ENCODE assay signal across 8 cellular contexts in genomic region chr19:45973564-45974338, GRCh38. TPM values are rescaled to one million over a fixed set of nuclear protein-coding genes. Genes with fewer than 3 reads are reported as not detected.
DNase-seq lines count a peak whose midpoint lies in the region; ATAC-seq and TF ChIP-seq lines count a peak whose summit lies in the region.

TSS of gene NOVA2 (minus strand) at chr19:45973865. CDS start at chr19:45973351, 514 bp downstream.

- WGBS in adrenal gland, 4 donors: 4 to 17% (median 9%) methylated on average over 5 to 55 of the region's 56 CpGs

- H3K36me3 Mint-ChIP-seq in activated CD4-positive, alpha-beta T cell treated with anti-CD3 and anti-CD28 coated beads, Interleukin-2, amount 10 ng/mL, durations not matched to agents 7 days and 5 days (ENCODE audit: low read depth): no peaks in the 10 kb centered on the region
- H3K36me3 Mint-ChIP-seq in progenitor cell of endocrine pancreas (ENCODE audit: insufficient read depth): no peaks in the 10 kb centered on the region

- no peak within 1 kb of the TSS for H3K27ac Mint-ChIP-seq in activated CD4-positive, alpha-beta T cell treated with anti-CD3 and anti-CD28 coated beads, Interleukin-2, amount 10 ng/mL, durations not matched to agents 7 days and 5 days
- H3K27ac Mint-ChIP-seq in progenitor cell of endocrine pancreas: peak within 1 kb of the TSS; percentile 65

- TF ChIP-seq CTCF in adrenal gland (IDR thresholded peaks at IDR 0.05): no peak
- TF ChIP-seq CTCF in progenitor cell of endocrine pancreas (IDR thresholded peaks at IDR 0.05; ENCODE audit: unreplicated experiment): no peak

- H3K4me3 ChIP-seq in adrenal gland: peak within 1 kb of the TSS in 1 of 4 donors; percentile 51

- peaks cover 22% of the 10 kb centered on the region for H3K27me3 ChIP-seq in adrenal gland

- intact Hi-C loops in adrenal gland (cut with DNase I): no loop called here
- intact Hi-C loops in left cardiac atrium (cut with DNase I): no loop called here

- H3K9me3 ChIP-seq in adrenal gland (replicated peaks in 1 of 3): no peaks in the 10 kb centered on the region

- no peaks in the 10 kb centered on the region for H3K9me3 Mint-ChIP-seq in activated CD4-positive, alpha-beta T cell treated with anti-CD3 and anti-CD28 coated beads, Interleukin-2, amount 10 ng/mL, durations not matched to agents 7 days and 5 days
- H3K9me3 Mint-ChIP-seq in progenitor cell of endocrine pancreas (ENCODE audit: low read depth): no peaks in the 10 kb centered on the region

- POLR2A ChIA-PET in activated CD4-positive, alpha-beta T cell treated with anti-CD3 and anti-CD28 coated beads, Interleukin-2, amount 10 ng/mL, durations not matched to agents 7 days and 5 days (lab: Charles Lee): no interaction called here

- no peak for TF ChIP-seq POLR2A in adrenal gland (IDR thresholded peaks at IDR 0.05)

- peaks cover 14% of the 10 kb centered on the region for H3K4me1 Mint-ChIP-seq in activated CD4-positive, alpha-beta T cell treated with anti-CD3 and anti-CD28 coated beads, Interleukin-2, amount 10 ng/mL, durations not matched to agents 7 days and 5 days
- H3K4me1 Mint-ChIP-seq in progenitor cell of endocrine pancreas (ENCODE audit: low read depth): peaks cover 3% of the 10 kb centered on the region

- peak; percentile 87 to 88 for ATAC-seq in left cardiac atrium
- no peak for ATAC-seq in HG03095 (IDR thresholded peaks at IDR 0.05; ENCODE audit: unreplicated experiment)

- H3K27me3 Mint-ChIP-seq in activated CD4-positive, alpha-beta T cell treated with anti-CD3 and anti-CD28 coated beads, Interleukin-2, amount 10 ng/mL, durations not matched to agents 7 days and 5 days: peaks cover 47% of the 10 kb centered on the region
- H3K27me3 Mint-ChIP-seq in progenitor cell of endocrine pancreas: peaks cover 80% of the 10 kb centered on the region

- CTCF ChIA-PET in activated CD4-positive, alpha-beta T cell treated with anti-CD3 and anti-CD28 coated beads, Interleukin-2, amount 10 ng/mL, durations not matched to agents 7 days and 5 days (lab: Charles Lee): interaction anchor here (0.6 kb wide), 1 partner anchor 328 kb away, joined by 4 read pairs; no protein-coding TSS in a partner anchor

- H3K27ac ChIP-seq in adrenal gland: peak within 1 kb of the TSS in 1 of 5 donors; percentile 40

- DNase-seq in activated CD4-positive, alpha-beta T cell treated with anti-CD3 and anti-CD28 coated beads, Interleukin-2, amount 10 ng/mL, durations not matched to agents 7 days and 5 days: peak; percentile 27
- DNase-seq in activated CD4-positive, alpha-beta T cell treated with anti-CD3 and anti-CD28 coated beads for 1 hour: no peak
- DNase-seq in NCI-H526 treated with DMSO at 0.1 percent for 48 hours (lab: John Stamatoyannopoulos, UW) (peak; percentile 44), adrenal gland (peak; percentile 58 to 92 (median 67)), left cardiac atrium (peak; percentile 86), progenitor cell of endocrine pancreas (ENCODE audit: low spot score, unreplicated experiment) (peak; percentile 41), DMS153 (lab: John Stamatoyannopoulos, UW) (no peak)

- no peaks in the 10 kb centered on the region for H3K36me3 ChIP-seq in adrenal gland (replicated peaks in 1 of 2)

- H3K4me3 Mint-ChIP-seq in activated CD4-positive, alpha-beta T cell treated with anti-CD3 and anti-CD28 coated beads, Interleukin-2, amount 10 ng/mL, durations not matched to agents 7 days and 5 days: no peak within 1 kb of the TSS
- H3K4me3 Mint-ChIP-seq in progenitor cell of endocrine pancreas (ENCODE audit: low read depth): peak within 1 kb of the TSS; percentile 58

- no peaks in the 10 kb centered on the region for H3K4me1 ChIP-seq in adrenal gland (replicated peaks in 1 of 2)

RNA-seq across cellular contexts. Expression of gene NOVA2, which starts in this region (rescaled TPM):
- total RNA-seq in activated CD4-positive, alpha-beta T cell treated with anti-CD3 and anti-CD28 coated beads, Interleukin-2, amount 10 ng/mL, durations not matched to agents 7 days and 5 days: under 1 TPM; 0.04 to 0.10 TPM
- 1 to 10 TPM in 6 of 8 donors, under 1 TPM in 2; 0.54 to 6.7 (median 3.2) TPM for total RNA-seq in adrenal gland
- 10 to 100 TPM in 1 of 3 donors, 1 to 10 TPM in 2; 2.2 to 10.8 (median 2.5) TPM for polyA plus RNA-seq in adrenal gland
- total RNA-seq in left cardiac atrium: 1 to 10 TPM; 4.2 to 5.8 TPM
- total RNA-seq in progenitor cell of endocrine pancreas: 0.44 and 0.53 TPM in 2 replicates

Comparison
In these comparisons a context has a peak if more than half of its experiments do, and no peak if none do; other contexts are left out.
1. Peak in DNase-seq in activated CD4-positive, alpha-beta T cell treated with anti-CD3 and anti-CD28 coated beads, Interleukin-2, amount 10 ng/mL, durations not matched to agents 7 days and 5 days; RNA of the gene not detected or under 1 TPM.
2. Peak in DNase-seq in progenitor cell of endocrine pancreas; RNA of the gene not detected or under 1 TPM.
3. DNase-seq: peak in NCI-H526 treated with DMSO at 0.1 percent for 48 hours (single experiment), adrenal gland (7 of 7) and left cardiac atrium (single experiment); none in activated CD4-positive, alpha-beta T cell treated with anti-CD3 and anti-CD28 coated beads for 1 hour (single experiment) and DMS153 (single experiment).